15 cellular contexts compared by ENCODE assay signal in the genomic region with DNA sequence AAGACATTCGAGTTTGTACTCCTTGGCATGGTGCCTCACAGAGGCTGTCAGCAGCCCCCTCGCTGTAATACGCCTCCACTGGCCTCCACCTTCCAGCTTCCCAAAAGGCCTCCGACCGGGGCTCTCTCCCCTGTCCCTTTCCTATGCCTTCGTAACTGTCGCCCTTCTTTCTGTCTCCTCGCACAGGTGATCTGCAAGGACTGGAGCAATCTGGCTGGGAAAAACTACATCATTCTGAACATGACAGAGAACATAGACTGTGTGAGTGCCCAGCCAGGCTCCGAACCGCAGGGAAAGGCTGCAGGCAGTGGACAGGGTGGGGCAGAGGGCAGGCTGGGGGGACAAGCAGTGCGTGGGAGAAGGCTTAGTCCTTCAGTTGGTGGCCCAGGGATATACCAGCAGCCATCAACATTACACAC. TPM values are rescaled to one million over a fixed set of nuclear protein-coding genes. Genes with fewer than 3 reads are reported as not detected.
DNase-seq lines count a peak whose midpoint lies in the region; ATAC-seq and TF ChIP-seq lines count a peak whose summit lies in the region.
"Had no signal": no experiment of that assay in that cellular context is flagged by ENCODE, and none has a peak within 500 bp of the region (broad histone marks: within the 10 kb centered on the region; RNA-seq: fewer than 3 reads in every experiment).

No MANE protein-coding gene starts in this region.

- 90 to 93% (median 92%) methylated on average over 11 of the region's 11 CpGs for WGBS in spleen, 5 donors

- peak; percentile 3 for DNase-seq in activated CD4-positive, alpha-beta memory T cell treated with anti-CD3 and anti-CD28 coated beads, Interleukin-2, amount 10 ng/mL, durations not matched to agents 7 days and 5 days
- DNase-seq in activated CD4-positive, alpha-beta memory T cell treated with anti-CD3 and anti-CD28 coated beads for 36 hours = no peak
- DNase-seq in left ventricle myocardium superior (no peak), Right ventricle myocardium inferior (ENCODE audit: missing footprints) (no peak), posterior vena cava (ENCODE audit: low spot score) (peak; percentile 61), H4 (ENCODE audit: low spot score) (no peak), kidney tubule cell (ENCODE audit: low spot score) (no peak), spleen (no peak)
- DNase-seq: CD8-positive, alpha-beta memory T cell; DMS53; GF-D8; GOT3 had no signal

- no peak overlapping the region for H3K4me3 ChIP-seq in spleen
- H3K4me3 ChIP-seq: HAP-1 had no signal

- no peaks in the 10 kb centered on the region for H3K27me3 ChIP-seq in spleen (replicated peaks in 1 of 7)

- H3K36me3 ChIP-seq in spleen = no peaks in the 10 kb centered on the region

- no peak for TF ChIP-seq CTCF in spleen (IDR thresholded peaks at IDR 0.05 in 8 of 11, conservative IDR thresholded peaks at IDR 0.05 in 3 of 11)

- intact Hi-C loops in activated CD4-positive, alpha-beta memory T cell treated with anti-CD3 and anti-CD28 coated beads for 36 hours (cut with micrococcal nuclease) = no loop called here
- intact Hi-C loops in left ventricle myocardium superior (cut with micrococcal nuclease) = no loop called here
- intact Hi-C loops in Right ventricle myocardium inferior (cut with DNase I) = no loop called here
- intact Hi-C loops in posterior vena cava (cut with DNase I) = no loop called here
- intact Hi-C loops in spleen (cut with DNase I; ENCODE audit: low total_unique reads) = no loop called here

- H3K4me1 ChIP-seq in spleen = no peaks in the 10 kb centered on the region
- H3K4me1 ChIP-seq: HAP-1 had no signal

- CTCF ChIA-PET in activated CD4-positive, alpha-beta memory T cell treated with anti-CD3 and anti-CD28 coated beads, Interleukin-2, amount 10 ng/mL, durations not matched to agents 7 days and 5 days (lab: Charles Lee) = interaction anchor here (1.0 to 1.4 kb wide), 2 partner anchors 9 to 87 kb away, joined by 3 to 4 read pairs; no protein-coding TSS in a partner anchor
- CTCF ChIA-PET in activated CD4-positive, alpha-beta memory T cell treated with anti-CD3 and anti-CD28 coated beads for 36 hours (lab: Charles Lee) = no interaction called here

- H3K4me1 Mint-ChIP-seq in activated CD4-positive, alpha-beta memory T cell treated with anti-CD3 and anti-CD28 coated beads, Interleukin-2, amount 10 ng/mL, durations not matched to agents 7 days and 5 days = no peaks in the 10 kb centered on the region
- no peaks in the 10 kb centered on the region for H3K4me1 Mint-ChIP-seq in activated CD4-positive, alpha-beta memory T cell treated with anti-CD3 and anti-CD28 coated beads for 36 hours (ENCODE audit: low read depth)
- H3K4me1 Mint-ChIP-seq: CD8-positive, alpha-beta memory T cell had no signal

- TF ChIP-seq POLR2A in spleen (IDR thresholded peaks at IDR 0.05) = no peak

- no peaks in the 10 kb centered on the region for H3K9me3 Mint-ChIP-seq in activated CD4-positive, alpha-beta memory T cell treated with anti-CD3 and anti-CD28 coated beads, Interleukin-2, amount 10 ng/mL, durations not matched to agents 7 days and 5 days
- no peaks in the 10 kb centered on the region for H3K9me3 Mint-ChIP-seq in activated CD4-positive, alpha-beta memory T cell treated with anti-CD3 and anti-CD28 coated beads for 36 hours
- H3K9me3 Mint-ChIP-seq: CD14-positive monocyte; CD8-positive, alpha-beta memory T cell had no signal

- H3K4me3 Mint-ChIP-seq in activated CD4-positive, alpha-beta memory T cell treated with anti-CD3 and anti-CD28 coated beads, Interleukin-2, amount 10 ng/mL, durations not matched to agents 7 days and 5 days = no peak overlapping the region
- no peak overlapping the region for H3K4me3 Mint-ChIP-seq in activated CD4-positive, alpha-beta memory T cell treated with anti-CD3 and anti-CD28 coated beads for 36 hours
- H3K4me3 Mint-ChIP-seq: CD14-positive monocyte; CD8-positive, alpha-beta memory T cell had no signal

- POLR2A ChIA-PET in activated CD4-positive, alpha-beta memory T cell treated with anti-CD3 and anti-CD28 coated beads, Interleukin-2, amount 10 ng/mL, durations not matched to agents 7 days and 5 days (lab: Charles Lee) = interaction anchor here (3.3 kb wide), 1 partner anchor 9 kb away, joined by 16 read pairs; no protein-coding TSS in a partner anchor
- POLR2A ChIA-PET in activated CD4-positive, alpha-beta memory T cell treated with anti-CD3 and anti-CD28 coated beads for 36 hours (lab: Charles Lee) = no interaction called here

- no peaks in the 10 kb centered on the region for H3K9me3 ChIP-seq in spleen
- H3K9me3 ChIP-seq: HAP-1 had no signal

- no peak overlapping the region for H3K27ac ChIP-seq in spleen
- H3K27ac ChIP-seq: 22Rv1 had no signal

- peaks cover 4% of the 10 kb centered on the region for H3K27me3 Mint-ChIP-seq in activated CD4-positive, alpha-beta memory T cell treated with anti-CD3 and anti-CD28 coated beads, Interleukin-2, amount 10 ng/mL, durations not matched to agents 7 days and 5 days
- no peaks in the 10 kb centered on the region for H3K27me3 Mint-ChIP-seq in activated CD4-positive, alpha-beta memory T cell treated with anti-CD3 and anti-CD28 coated beads for 36 hours
- H3K27me3 Mint-ChIP-seq: CD8-positive, alpha-beta memory T cell had no signal

- H3K27ac Mint-ChIP-seq in activated CD4-positive, alpha-beta memory T cell treated with anti-CD3 and anti-CD28 coated beads, Interleukin-2, amount 10 ng/mL, durations not matched to agents 7 days and 5 days = no peak overlapping the region
- no peak overlapping the region for H3K27ac Mint-ChIP-seq in activated CD4-positive, alpha-beta memory T cell treated with anti-CD3 and anti-CD28 coated beads for 36 hours
- H3K27ac Mint-ChIP-seq: CD14-positive monocyte had no signal

- H3K36me3 Mint-ChIP-seq in activated CD4-positive, alpha-beta memory T cell treated with anti-CD3 and anti-CD28 coated beads, Interleukin-2, amount 10 ng/mL, durations not matched to agents 7 days and 5 days (ENCODE audit: low read depth) = no peaks in the 10 kb centered on the region
- no peaks in the 10 kb centered on the region for H3K36me3 Mint-ChIP-seq in activated CD4-positive, alpha-beta memory T cell treated with anti-CD3 and anti-CD28 coated beads for 36 hours
- H3K36me3 Mint-ChIP-seq: CD14-positive monocyte had no signal

- peak; percentile 28 for ATAC-seq in left ventricle myocardium superior
- no peak for ATAC-seq in Right ventricle myocardium inferior

RNA-seq across cellular contexts. Expression of gene ABTB1, which starts 10.7 kb away (rescaled TPM):
- total RNA-seq in activated CD4-positive, alpha-beta memory T cell treated with anti-CD3 and anti-CD28 coated beads, Interleukin-2, amount 10 ng/mL, durations not matched to agents 7 days and 5 days = 10 to 100 TPM; 34.3 to 38.8 TPM
- total RNA-seq in activated CD4-positive, alpha-beta memory T cell treated with anti-CD3 and anti-CD28 coated beads for 36 hours = 10 to 100 TPM; 14.8 TPM
- 34.2 TPM for total RNA-seq in left ventricle myocardium superior
- total RNA-seq in Right ventricle myocardium inferior = 31.7 TPM
- total RNA-seq in posterior vena cava = 10 to 100 TPM; 27.7 to 28.9 TPM
- 1.2 TPM in 1 of 2 replicates, not detected in the other for total RNA-seq in H4 (2014; rRNA removed; shearing (Covaris generic))
- 100 to 1,000 TPM in 6 of 7 donors, 10 to 100 TPM in 1; 91.9 to 172 (median 152) TPM for total RNA-seq in spleen
- polyA plus RNA-seq in spleen = 100 to 1,000 TPM in 2 of 3 donors, 10 to 100 TPM in 1; 57.9 to 156 (median 138) TPM

RNA-seq across cellular contexts. Expression of gene PODXL2, which starts 33.1 kb away (rescaled TPM):
- 1 to 10 TPM in 1 of 2 experiments, under 1 TPM in 1; 0.95 to 1.1 TPM for total RNA-seq in activated CD4-positive, alpha-beta memory T cell treated with anti-CD3 and anti-CD28 coated beads, Interleukin-2, amount 10 ng/mL, durations not matched to agents 7 days and 5 days
- total RNA-seq in activated CD4-positive, alpha-beta memory T cell treated with anti-CD3 and anti-CD28 coated beads for 36 hours = 1 to 10 TPM; 1.2 to 1.3 TPM
- total RNA-seq in left ventricle myocardium superior (1.5 TPM), Right ventricle myocardium inferior (1.4 TPM), posterior vena cava (1 to 10 TPM; 2.0 to 2.5 TPM), spleen (1 to 10 TPM in 6 of 7 donors, under 1 TPM in 1; 0.77 to 3.1 (median 2.5) TPM)
- 13.0 and 15.8 TPM in 2 replicates for total RNA-seq in H4 (2014; rRNA removed; shearing (Covaris generic))
- polyA plus RNA-seq in spleen = 1 to 10 TPM in 2 of 3 donors, under 1 TPM in 1; 0.87 to 2.7 (median 1.4) TPM

Comparison
In these comparisons a context has a peak if more than half of its experiments do, and no peak if none do; other contexts are left out.
1. DNase-seq: peak in activated CD4-positive, alpha-beta memory T cell treated with anti-CD3 and anti-CD28 coated beads, Interleukin-2, amount 10 ng/mL, durations not matched to agents 7 days and 5 days (single experiment) and posterior vena cava (single experiment); none in activated CD4-positive, alpha-beta memory T cell treated with anti-CD3 and anti-CD28 coated beads for 36 hours (single experiment), left ventricle myocardium superior (single experiment), Right ventricle myocardium inferior (single experiment), H4 (single experiment), kidney tubule cell (single experiment) and spleen (single experiment).